Comparison of ENCODE assay signal across 9 cellular contexts in the genomic region with DNA sequence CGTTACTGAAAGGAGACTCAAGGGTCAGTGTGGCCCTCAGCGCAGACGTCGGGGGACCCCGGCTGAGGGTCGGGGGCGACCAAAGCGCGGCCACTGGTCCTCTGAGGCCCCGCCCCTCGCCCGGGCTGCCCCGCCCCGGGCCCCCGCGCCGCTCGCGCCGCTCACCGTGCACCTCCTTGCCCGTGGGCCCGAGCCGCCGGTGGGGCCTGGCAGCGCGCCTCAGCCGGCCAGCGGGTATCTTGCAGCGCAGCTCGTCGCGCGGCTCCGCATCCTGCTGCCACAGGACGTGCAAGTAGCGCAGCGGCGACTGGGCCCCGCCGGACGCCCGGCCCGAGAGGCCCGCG. TPM values are rescaled to one million over a fixed set of nuclear protein-coding genes. Genes with fewer than 3 reads are reported as not detected.
DNase-seq lines count a peak whose midpoint lies in the region; ATAC-seq and TF ChIP-seq lines count a peak whose summit lies in the region.
"Had no signal": no experiment of that assay in that cellular context is flagged by ENCODE, and none has a peak within 500 bp of the region (broad histone marks: within the 10 kb centered on the region; RNA-seq: fewer than 3 reads in every experiment).

No MANE protein-coding gene starts in this region.

- DNase-seq in GM06990 (ENCODE audit: extremely low read depth, insufficient read length) (no peak), progenitor cell of endocrine pancreas (ENCODE audit: low spot score, unreplicated experiment) (peak; percentile 56), KBM-7 (no peak), KG1 (lab: John Stamatoyannopoulos, UW) (no peak)
- DNase-seq in activated T-cell treated with anti-CD3 and anti-CD28 coated beads, Interleukin-2, amount 50 U/mL, for 24 hours = no peak

- H3K27me3 ChIP-seq in GM06990 (replicated peaks; ENCODE audit: control insufficient read depth, insufficient read depth, low read length) (no peaks in the 10 kb centered on the region), gastroesophageal sphincter (no peaks in the 10 kb centered on the region)

- H3K9me3 Mint-ChIP-seq in IgD-negative memory B cell = no peaks in the 10 kb centered on the region
- H3K9me3 Mint-ChIP-seq in activated T-cell treated with anti-CD3 and anti-CD28 coated beads, Interleukin-2, amount 50 U/mL, for 24 hours = peaks cover 3% of the 10 kb centered on the region
- H3K9me3 Mint-ChIP-seq in progenitor cell of endocrine pancreas (ENCODE audit: low read depth) = no peaks in the 10 kb centered on the region

- peaks cover 0 to 35% (median 5%) of the 10 kb centered on the region in 3 donors for H3K4me1 ChIP-seq in gastroesophageal sphincter

- WGBS in gastroesophageal sphincter (ENCODE audit: low coverage in 1 of 2), 2 donors = 0% methylated on average over 1 to 5 of the region's 46 CpGs

- H3K9me3 ChIP-seq in gastroesophageal sphincter = no peaks in the 10 kb centered on the region

- H3K36me3 Mint-ChIP-seq in IgD-negative memory B cell (no peaks in the 10 kb centered on the region), progenitor cell of endocrine pancreas (ENCODE audit: insufficient read depth) (peaks cover 4% of the 10 kb centered on the region)
- peaks cover 46% of the 10 kb centered on the region for H3K36me3 Mint-ChIP-seq in activated T-cell treated with anti-CD3 and anti-CD28 coated beads, Interleukin-2, amount 50 U/mL, for 24 hours (ENCODE audit: low read depth)

- H3K27ac ChIP-seq in gastroesophageal sphincter = peak overlapping the region; percentile 25 to 95 (median 91)

- H3K36me3 ChIP-seq in GM06990 (ENCODE audit: control insufficient read depth, insufficient read depth, low read length) = peaks cover 3% of the 10 kb centered on the region; the same call in 1 of the 2 replicates
- H3K36me3 ChIP-seq in gastroesophageal sphincter = peaks cover 0 to 14% of the 10 kb centered on the region in 2 donors

- no peak for TF ChIP-seq EP300 in gastroesophageal sphincter (IDR thresholded peaks at IDR 0.05)

- TF ChIP-seq CTCF in GM06990 (IDR thresholded peaks at IDR 0.05; ENCODE audit: insufficient read depth, low read length, poor library complexity, severe bottlenecking) (no peak), gastroesophageal sphincter (IDR thresholded peaks at IDR 0.05) (no peak), progenitor cell of endocrine pancreas (IDR thresholded peaks at IDR 0.05; ENCODE audit: unreplicated experiment) (no peak)

- TF ChIP-seq POLR2A in gastroesophageal sphincter (IDR thresholded peaks at IDR 0.05) = no peak

- H3K4me1 Mint-ChIP-seq in IgD-negative memory B cell (peaks cover 13 to 19% (median 16%) of the 10 kb centered on the region in 3 donors), progenitor cell of endocrine pancreas (ENCODE audit: low read depth) (peaks cover 17% of the 10 kb centered on the region)
- H3K4me1 Mint-ChIP-seq in activated T-cell treated with anti-CD3 and anti-CD28 coated beads, Interleukin-2, amount 50 U/mL, for 24 hours (ENCODE audit: low read depth) = peaks cover 31% of the 10 kb centered on the region

- in situ Hi-C loops in KBM-7 (cut with MboI; ENCODE audit: low pct_unique_long_range_greater_than_20kb, low sequenced_read_pairs) = no loop called here

- H3K27me3 Mint-ChIP-seq in IgD-negative memory B cell = no peaks in the 10 kb centered on the region
- no peaks in the 10 kb centered on the region for H3K27me3 Mint-ChIP-seq in activated T-cell treated with anti-CD3 and anti-CD28 coated beads, Interleukin-2, amount 50 U/mL, for 24 hours
- no peaks in the 10 kb centered on the region for H3K27me3 Mint-ChIP-seq in progenitor cell of endocrine pancreas

- H3K27ac Mint-ChIP-seq in IgD-negative memory B cell (peak overlapping the region; percentile 39 to 90 (median 86)), progenitor cell of endocrine pancreas (peak overlapping the region; percentile 94)
- peak overlapping the region; percentile 95 for H3K27ac Mint-ChIP-seq in activated T-cell treated with anti-CD3 and anti-CD28 coated beads, Interleukin-2, amount 50 U/mL, for 24 hours

- H3K4me3 ChIP-seq in GM06990 (replicated peaks; ENCODE audit: low read depth, low read length) (peak overlapping the region; percentile 80), gastroesophageal sphincter (peak overlapping the region; percentile 50 to 95)

- ATAC-seq in GM21529 (IDR thresholded peaks at IDR 0.05; ENCODE audit: unreplicated experiment) = peak; percentile 37
- ATAC-seq in gastroesophageal sphincter = peak; percentile 46

- peak overlapping the region; percentile 86 to 98 (median 93) for H3K4me3 Mint-ChIP-seq in IgD-negative memory B cell
- peak overlapping the region; percentile 87 for H3K4me3 Mint-ChIP-seq in activated T-cell treated with anti-CD3 and anti-CD28 coated beads, Interleukin-2, amount 50 U/mL, for 24 hours
- peak overlapping the region; percentile 86 for H3K4me3 Mint-ChIP-seq in progenitor cell of endocrine pancreas (ENCODE audit: low read depth)

RNA-seq across cellular contexts. Expression of a gene that starts 0.4 kb away (rescaled TPM):
- 11.3 TPM for polyA plus RNA-seq in IgD-negative memory B cell
- total RNA-seq in gastroesophageal sphincter (10 to 100 TPM; 21.3 to 66.6 (median 40.9) TPM), progenitor cell of endocrine pancreas (23.7 and 24.2 TPM in 2 replicates)

RNA-seq across cellular contexts. Expression of a gene that starts 5.5 kb away (rescaled TPM):
- polyA plus RNA-seq in IgD-negative memory B cell = 344 TPM
- total RNA-seq in gastroesophageal sphincter (100 to 1,000 TPM; 336 to 538 (median 412) TPM), progenitor cell of endocrine pancreas (725 and 736 TPM in 2 replicates)

RNA-seq across cellular contexts. Expression of a gene that starts 20.5 kb away (rescaled TPM):
- polyA plus RNA-seq in IgD-negative memory B cell = not detected
- total RNA-seq in gastroesophageal sphincter (not detected), progenitor cell of endocrine pancreas (0.41 and 0.87 TPM in 2 replicates)
- total RNA-seq: T-helper 2 cell treated with Interferon-gamma antibody and Interleukin-4, amounts not matched to agents 100 ng/mL and 5 ng/mL, for 36 hours had no signal

RNA-seq across cellular contexts. Expression of a gene that starts 36.0 kb away (rescaled TPM):
- 0.51 TPM for polyA plus RNA-seq in IgD-negative memory B cell
- total RNA-seq in gastroesophageal sphincter (10 to 100 TPM in 3 of 4 donors, 1 to 10 TPM in 1; 8.0 to 21.0 (median 15.7) TPM), progenitor cell of endocrine pancreas (20.2 and 28.1 TPM in 2 replicates)
